In the genomic region with DNA sequence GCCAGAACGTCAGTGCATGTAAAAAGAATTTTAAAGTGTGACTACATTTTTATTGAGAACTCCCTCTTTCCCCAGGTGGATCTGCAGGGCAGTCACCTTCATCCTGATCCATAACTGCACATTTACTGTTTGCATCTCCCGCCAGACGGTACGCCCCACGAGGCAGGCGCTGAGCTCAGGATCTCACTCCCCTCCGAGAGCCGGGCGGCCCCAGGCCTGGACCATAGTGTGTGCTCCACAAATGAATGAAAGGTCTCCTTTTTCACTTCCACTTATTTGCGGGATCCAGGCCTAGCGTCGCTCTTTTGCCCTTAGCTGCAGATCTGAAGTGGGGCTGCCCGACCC, we compare ENCODE assay signal across 1 cellular context.
TF ChIP-seq lines count a peak whose summit lies in the region.

No MANE protein-coding gene starts in this region.

TF ChIP-seq in HEK293, 187 proteins besides CTCF, POLR2A, EP300 and RAD21 (continued from another document):
- TF ChIP-seq TSHZ1 (tag by site-specific recombination; IDR thresholded peaks at IDR 0.05; ENCODE audit: borderline replicate concordance) (no peak), ZNF600 (tag by site-specific recombination; IDR thresholded peaks at IDR 0.05) (peak; percentile 84), ZSCAN4 (tag by site-specific recombination; IDR thresholded peaks at IDR 0.05) (no peak)
TF ChIP-seq in HEK293: peak in this region for 3.
